In the genomic region with DNA sequence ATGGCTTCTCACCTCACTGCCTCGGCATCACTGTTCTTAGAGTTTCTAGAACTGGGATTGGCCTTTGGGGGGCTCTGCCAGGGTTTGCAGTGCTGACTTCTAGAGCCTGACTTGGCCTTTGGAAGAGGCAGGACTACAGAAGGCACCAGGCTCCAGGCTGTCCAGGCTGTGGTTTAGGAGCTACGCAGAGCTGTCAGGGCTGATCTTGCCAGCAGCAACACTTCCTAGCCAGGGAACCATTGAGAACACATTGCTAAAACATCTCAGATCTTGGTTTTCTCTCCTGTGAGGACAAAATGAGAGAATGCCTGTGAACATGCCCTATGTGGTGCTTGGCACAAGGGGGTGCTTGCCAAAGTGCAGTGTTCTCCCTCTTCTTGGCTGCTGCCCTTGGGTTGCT, we compare ENCODE assay signal across 17 cellular contexts.
"Had no signal": no experiment of that assay in that cellular context is flagged by ENCODE, and none has a peak within 500 bp of the region (broad histone marks: within the 10 kb centered on the region; RNA-seq: fewer than 3 reads in every experiment).

No MANE protein-coding gene starts in this region.

- H3K9me3 ChIP-seq: left ventricle myocardium inferior, psoas muscle, right lobe of liver, thoracic aorta, transverse colon had no signal

- H3K4me2 ChIP-seq: hepatocyte had no signal

- H3K27me3 Mint-ChIP-seq: stimulated activated memory B cell treated with anti-CD40 and anti-IgM and Interleukin-4, amounts not matched to agents 10 μg/mL and 1 μg/mL and 100 μg/mL, for 72 hours; stimulated activated naive CD8-positive, alpha-beta T cell treated with anti-CD3 and anti-CD28 coated beads, Interleukin-15, amount 100 ng/mL, for 72 hours had no signal

- H3K4me1 ChIP-seq: psoas muscle, right lobe of liver, transverse colon had no signal

- H3K27ac Mint-ChIP-seq: nephron; stimulated activated memory B cell treated with anti-CD40 and anti-IgM and Interleukin-4, amounts not matched to agents 10 μg/mL and 1 μg/mL and 100 μg/mL, for 72 hours; stimulated activated naive CD8-positive, alpha-beta T cell treated with anti-CD3 and anti-CD28 coated beads, Interleukin-15, amount 100 ng/mL, for 72 hours had no signal

- H3K27ac ChIP-seq: hepatocyte, left ventricle myocardium inferior, psoas muscle, right lobe of liver, transverse colon had no signal

- H2AFZ ChIP-seq: hepatocyte had no signal

- H3K79me2 ChIP-seq: hepatocyte had no signal

- H3K4me3 Mint-ChIP-seq: naive B cell; nephron; stimulated activated memory B cell treated with anti-CD40 and anti-IgM and Interleukin-4, amounts not matched to agents 10 μg/mL and 1 μg/mL and 100 μg/mL, for 72 hours; stimulated activated naive CD8-positive, alpha-beta T cell treated with anti-CD3 and anti-CD28 coated beads, Interleukin-15, amount 100 ng/mL, for 72 hours had no signal

- H3K4me1 Mint-ChIP-seq: naive B cell; nephron; stimulated activated memory B cell treated with anti-CD40 and anti-IgM and Interleukin-4, amounts not matched to agents 10 μg/mL and 1 μg/mL and 100 μg/mL, for 72 hours had no signal

- H3K27me3 ChIP-seq: hepatocyte, right lobe of liver, transverse colon had no signal

- H3K36me3 Mint-ChIP-seq: naive B cell; stimulated activated memory B cell treated with anti-CD40 and anti-IgM and Interleukin-4, amounts not matched to agents 10 μg/mL and 1 μg/mL and 100 μg/mL, for 72 hours had no signal

- DNase-seq: foreskin melanocyte; head of caudate nucleus; kidney; left cardiac atrium; left ventricle myocardium inferior; mesenchymal stem cell; naive B cell; retina; right lobe of liver; stimulated activated CD4-positive, alpha-beta T cell treated with anti-CD3 and anti-CD28 coated beads, Interleukin-4, amount 100 ng/mL, for 1 hour; stimulated activated naive CD8-positive, alpha-beta T cell treated with anti-CD3 and anti-CD28 coated beads, Interleukin-15, amount 100 ng/mL, for 72 hours; transverse colon had no signal

- H3K9me3 Mint-ChIP-seq: naive B cell; nephron; stimulated activated memory B cell treated with anti-CD40 and anti-IgM and Interleukin-4, amounts not matched to agents 10 μg/mL and 1 μg/mL and 100 μg/mL, for 72 hours; stimulated activated naive CD8-positive, alpha-beta T cell treated with anti-CD3 and anti-CD28 coated beads, Interleukin-15, amount 100 ng/mL, for 72 hours had no signal
